ENCODE assay signal across 8 cellular contexts in genomic region chr11:86688398-86689179, GRCh38. TPM values are rescaled to one million over a fixed set of nuclear protein-coding genes. Genes with fewer than 3 reads are reported as not detected.
DNase-seq lines count a peak whose midpoint lies in the region; ATAC-seq and TF ChIP-seq lines count a peak whose summit lies in the region.

No MANE protein-coding gene starts in this region.

- H3K9me3 Mint-ChIP-seq in WTC11 = no peaks in the 10 kb centered on the region

- POLR2A ChIA-PET in WTC11 (lab: Charles Lee) = no interaction called here

- H3K4me3 Mint-ChIP-seq in WTC11 = no peak overlapping the region

- no peak for TF ChIP-seq CTCF in WTC11 (IDR thresholded peaks at IDR 0.05)

- ATAC-seq in GM18867 (IDR thresholded peaks at IDR 0.05; ENCODE audit: unreplicated experiment) (peak; percentile 92), HG03025 (IDR thresholded peaks at IDR 0.05; ENCODE audit: low FRiP score, unreplicated experiment) (peak; percentile 89), WTC11 (peak; percentile 24; the same call in 1 of the 2 replicates), HG03571 (IDR thresholded peaks at IDR 0.05; ENCODE audit: unreplicated experiment) (no peak), HG03097 (IDR thresholded peaks at IDR 0.05; ENCODE audit: low FRiP score, unreplicated experiment) (no peak)

- no peak for DNase-seq in WTC11 (ENCODE audit: low spot score)
- DNase-seq in lung microvascular endothelial cell (ENCODE audit: low read depth in 2 of 2) = peak; percentile 45 to 84
- no peak for DNase-seq in NCI-H82 (lab: John Stamatoyannopoulos, UW)
- DNase-seq in amygdala (lab: John Stamatoyannopoulos, UW) = no peak

- CTCF ChIA-PET in WTC11 (lab: Charles Lee) = interaction anchor here (1.2 kb wide), 1 partner anchor 80 kb away, joined by 4 read pairs; no protein-coding TSS in a partner anchor

- no peaks in the 10 kb centered on the region for H3K36me3 Mint-ChIP-seq in WTC11

- no peak overlapping the region for H3K27ac Mint-ChIP-seq in WTC11

- H3K27me3 Mint-ChIP-seq in WTC11 (ENCODE audit: low read depth) = no peaks in the 10 kb centered on the region

- H3K4me1 Mint-ChIP-seq in WTC11 = no peaks in the 10 kb centered on the region

TF ChIP-seq in WTC11, 78 proteins besides CTCF, POLR2A, EP300 and RAD21:
- TF ChIP-seq ATF2 (CRISPR knock-in tag; IDR thresholded peaks at IDR 0.05; ENCODE audit: borderline replicate concordance, low read depth) (no peak), JUN (CRISPR knock-in tag; IDR thresholded peaks at IDR 0.05) (no peak), FOXP4 (CRISPR knock-in tag; IDR thresholded peaks at IDR 0.05) (no peak), GTF2I (CRISPR knock-in tag; conservative IDR thresholded peaks at IDR 0.05) (no peak), FOXJ3 (CRISPR knock-in tag; IDR thresholded peaks at IDR 0.05; ENCODE audit: borderline replicate concordance) (no peak)
- TF ChIP-seq, protein P1, sequence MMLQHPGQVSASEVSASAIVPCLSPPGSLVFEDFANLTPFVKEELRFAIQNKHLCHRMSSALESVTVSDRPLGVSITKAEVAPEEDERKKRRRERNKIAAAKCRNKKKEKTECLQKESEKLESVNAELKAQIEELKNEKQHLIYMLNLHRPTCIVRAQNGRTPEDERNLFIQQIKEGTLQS (CRISPR knock-in tag; conservative IDR thresholded peaks at IDR 0.05) = no peak

RNA-seq across cellular contexts. Expression of gene ME3, which starts 16.2 kb away (rescaled TPM):
- total RNA-seq in WTC11 (2021) (1.2 to 3.1 TPM (median 1.8 TPM) in 3 replicates), lung microvascular endothelial cell (23.6 and 31.4 TPM in 2 replicates)

Comparison
In these comparisons a context has a peak if more than half of its experiments do, and no peak if none do; other contexts are left out.
1. ATAC-seq: peak in GM18867 (single experiment), HG03025 (single experiment) and WTC11 (single experiment); none in HG03571 (single experiment) and HG03097 (single experiment).
2. DNase-seq: peak in lung microvascular endothelial cell (2 of 2); none in WTC11 (single experiment), NCI-H82 (single experiment) and amygdala (0 of 56).